In genomic region chr17:63434951-63435571, GRCh38 we compare ENCODE assay signal across 8 cellular contexts. TPM values are rescaled to one million over a fixed set of nuclear protein-coding genes. Genes with fewer than 3 reads are reported as not detected.
DNase-seq lines count a peak whose midpoint lies in the region; ATAC-seq and TF ChIP-seq lines count a peak whose summit lies in the region.

No MANE protein-coding gene starts in this region.

- no peaks in the 10 kb centered on the region for H3K9me2 ChIP-seq in OCI-LY1 (ENCODE audit: low read depth, low read length)

- no peak overlapping the region for H3K4me2 ChIP-seq in OCI-LY1 (ENCODE audit: low read length)

- no peak overlapping the region for H3K4me3 ChIP-seq in GM06990 (replicated peaks; ENCODE audit: low read depth, low read length)
- H3K4me3 ChIP-seq in OCI-LY1 (ENCODE audit: low read depth, low read length, poor library complexity, severe bottlenecking): no peak overlapping the region
- H3K4me3 ChIP-seq in breast epithelium: peak overlapping the region in 1 of 3 donors; percentile 17
- no peak overlapping the region for H3K4me3 ChIP-seq in kidney epithelial cell (ENCODE audit: low read depth, low read length)
- H3K4me3 ChIP-seq in upper lobe of left lung: no peak overlapping the region

- H2AFZ ChIP-seq in OCI-LY1 (ENCODE audit: low read length): no peak overlapping the region

- no peaks in the 10 kb centered on the region for H3K79me2 ChIP-seq in OCI-LY1 (ENCODE audit: insufficient read depth, low read length)

- ATAC-seq in upper lobe of left lung (ENCODE audit: low FRiP score in 2 of 2): peak; percentile 17 to 83
- no peak for ATAC-seq in HG02610 (IDR thresholded peaks at IDR 0.05; ENCODE audit: unreplicated experiment)
- ATAC-seq in GM19452 (IDR thresholded peaks at IDR 0.05; ENCODE audit: unreplicated experiment): no peak
- no peak for ATAC-seq in HG02623 (IDR thresholded peaks at IDR 0.05; ENCODE audit: unreplicated experiment)

- WGBS in upper lobe of left lung, 2 donors: 19 to 64% methylated on average over 9 to 24 of the region's 25 CpGs

- intact Hi-C loops in breast epithelium (cut with DNase I; ENCODE audit: low total_unique reads): no loop called here

- H3K4me1 ChIP-seq in OCI-LY1 (ENCODE audit: insufficient read depth, low read length, severe bottlenecking) (no peaks in the 10 kb centered on the region), breast epithelium (peaks cover 13 to 36% of the 10 kb centered on the region in 2 donors), upper lobe of left lung (peaks cover 67 to 91% (median 83%) of the 10 kb centered on the region in 4 donors)

- no peak for TF ChIP-seq POLR2A in breast epithelium (IDR thresholded peaks at IDR 0.05)
- TF ChIP-seq POLR2A in upper lobe of left lung (IDR thresholded peaks at IDR 0.05): no peak

- DNase-seq in GM06990 (ENCODE audit: extremely low read depth, insufficient read length) (no peak), breast epithelium (ENCODE audit: low spot score in 2 of 2) (peak; percentile 77 to 90), kidney epithelial cell (ENCODE audit: low read depth) (no peak), upper lobe of left lung (peak in 1 of 2 donors; percentile 92)

- peak; percentile 7 for TF ChIP-seq CTCF in GM06990 (IDR thresholded peaks at IDR 0.05; ENCODE audit: insufficient read depth, low read length, poor library complexity, severe bottlenecking)
- TF ChIP-seq CTCF in OCI-LY1 (IDR thresholded peaks at IDR 0.05; ENCODE audit: low read length): peak; percentile 18; the same call in 1 of the 2 replicates
- TF ChIP-seq CTCF in breast epithelium (IDR thresholded peaks at IDR 0.05): no peak
- peak; percentile 22 for TF ChIP-seq CTCF in kidney epithelial cell (IDR thresholded peaks at IDR 0.05; ENCODE audit: insufficient read depth, low read length, poor library complexity, severe bottlenecking)
- peak in 4 of 6 experiments; percentile 14 to 44 (median 36) for TF ChIP-seq CTCF in upper lobe of left lung (IDR thresholded peaks at IDR 0.05)

- H3K27ac ChIP-seq in OCI-LY1 (ENCODE audit: low read depth, low read length, poor library complexity, severe bottlenecking): no peak overlapping the region
- peak overlapping the region; percentile 78 to 82 for H3K27ac ChIP-seq in breast epithelium
- H3K27ac ChIP-seq in upper lobe of left lung: peak overlapping the region; percentile 59 to 81 (median 78)

- no peaks in the 10 kb centered on the region for H4K20me1 ChIP-seq in OCI-LY1 (ENCODE audit: insufficient read depth, low read length)

- TF ChIP-seq EP300 in upper lobe of left lung (IDR thresholded peaks at IDR 0.05): no peak

- no peak overlapping the region for H3K9ac ChIP-seq in OCI-LY1 (ENCODE audit: low read length)

- H3K9me3 ChIP-seq in OCI-LY1 (ENCODE audit: low read length): no peaks in the 10 kb centered on the region
- no peaks in the 10 kb centered on the region for H3K9me3 ChIP-seq in breast epithelium
- no peaks in the 10 kb centered on the region for H3K9me3 ChIP-seq in upper lobe of left lung

- H3F3A ChIP-seq in OCI-LY1 (ENCODE audit: insufficient read depth, low read length): no peaks in the 10 kb centered on the region

- H3K27me3 ChIP-seq in GM06990 (replicated peaks; ENCODE audit: control insufficient read depth, insufficient read depth, low read length): no peaks in the 10 kb centered on the region
- H3K27me3 ChIP-seq in OCI-LY1 (ENCODE audit: insufficient read depth, low read length): no peaks in the 10 kb centered on the region; the same call in 1 of the 2 replicates
- no peaks in the 10 kb centered on the region for H3K27me3 ChIP-seq in breast epithelium
- H3K27me3 ChIP-seq in kidney epithelial cell (ENCODE audit: control insufficient read depth, insufficient read depth, low read length): peaks cover 6% of the 10 kb centered on the region
- no peaks in the 10 kb centered on the region for H3K27me3 ChIP-seq in upper lobe of left lung

- H3K36me3 ChIP-seq in GM06990 (ENCODE audit: control insufficient read depth, insufficient read depth, low read length) (no peaks in the 10 kb centered on the region), OCI-LY1 (ENCODE audit: insufficient read depth, low read length) (no peaks in the 10 kb centered on the region), breast epithelium (no peaks in the 10 kb centered on the region), kidney epithelial cell (ENCODE audit: control insufficient read depth, insufficient read depth, low read length) (no peaks in the 10 kb centered on the region), upper lobe of left lung (peaks cover 0 to 6% (median 0%) of the 10 kb centered on the region in 4 donors)

RNA-seq across cellular contexts. Expression of gene CYB561, which starts 11.0 kb away (rescaled TPM):
- 10 to 100 TPM; 14.6 to 52.4 (median 43.3) TPM for total RNA-seq in breast epithelium
- 19.3 and 26.4 TPM in 2 replicates for total RNA-seq in kidney epithelial cell
- total RNA-seq in upper lobe of left lung: 100 to 1,000 TPM in 1 of 6 donors, 10 to 100 TPM in 5; 53.7 to 124 (median 64.4) TPM

RNA-seq across cellular contexts. Expression of gene ACE, which starts 41.8 kb away (rescaled TPM):
- total RNA-seq in breast epithelium: 10 to 100 TPM in 1 of 3 donors, 1 to 10 TPM in 2; 2.6 to 13.9 (median 9.1) TPM
- 1.5 and 1.6 TPM in 2 replicates for total RNA-seq in kidney epithelial cell
- total RNA-seq in upper lobe of left lung: 10 to 100 TPM; 21.1 to 90.6 (median 65.1) TPM

Comparison
In these comparisons a context has a peak if more than half of its experiments do, and no peak if none do; other contexts are left out.
1. DNase-seq: peak in breast epithelium (2 of 2); none in GM06990 (single experiment) and kidney epithelial cell (single experiment).
2. CTCF ChIP-seq: peak in GM06990 (single experiment), OCI-LY1 (single experiment), kidney epithelial cell (single experiment) and upper lobe of left lung (4 of 6); none in breast epithelium (0 of 3).
3. ATAC-seq: peak in upper lobe of left lung (2 of 2); none in HG02610 (single experiment), GM19452 (single experiment) and HG02623 (single experiment).